7 cellular contexts compared by ENCODE assay signal in the genomic region with DNA sequence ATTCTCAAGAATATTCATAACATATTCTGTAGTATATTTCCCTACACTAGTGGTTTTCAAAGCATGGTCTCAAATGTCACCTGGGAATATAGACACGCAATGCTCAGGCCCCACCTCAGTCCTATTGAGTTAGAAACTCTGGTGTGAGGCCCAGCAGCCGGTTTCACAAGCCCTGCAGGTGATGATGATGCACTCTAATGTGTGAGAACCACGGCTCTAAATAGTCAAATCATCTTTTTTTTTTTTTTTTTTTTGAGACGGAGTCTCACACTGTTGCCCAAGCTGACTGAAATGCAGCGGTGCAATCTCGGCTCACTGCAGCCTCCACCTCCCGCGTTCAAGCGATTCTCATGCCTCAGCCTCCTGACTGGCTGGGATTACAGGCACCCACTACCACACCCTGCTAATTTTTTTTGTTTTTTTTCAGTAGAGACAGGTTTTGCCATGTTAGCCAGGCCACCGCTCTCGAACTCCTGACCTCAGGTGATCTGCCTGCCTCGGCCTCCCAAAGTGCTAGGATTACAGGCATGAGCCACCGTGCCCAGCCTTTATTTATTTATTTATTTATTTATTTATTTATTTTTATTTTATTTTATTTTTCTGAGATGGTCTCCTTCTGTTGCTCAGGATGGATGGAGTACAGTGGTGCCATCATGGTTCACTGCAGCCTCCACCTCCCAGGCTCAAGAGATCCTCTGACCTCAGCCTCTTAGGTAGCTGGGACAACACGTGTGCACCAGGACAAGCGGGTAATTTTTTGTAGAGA. TPM values are rescaled to one million over a fixed set of nuclear protein-coding genes. Genes with fewer than 3 reads are reported as not detected.
"Had no signal": no experiment of that assay in that cellular context is flagged by ENCODE, and none has a peak within 500 bp of the region (broad histone marks: within the 10 kb centered on the region; RNA-seq: fewer than 3 reads in every experiment).

No MANE protein-coding gene starts in this region.

RNA-seq across cellular contexts. Expression of a gene that starts 51.2 kb away (rescaled TPM):
- total RNA-seq: activated CD8-positive, alpha-beta T cell treated with anti-CD3 and anti-CD28 coated beads for 36 hours; activated naive CD8-positive, alpha-beta T cell treated with anti-CD3 and anti-CD28 coated beads for 36 hours; activated T-helper 2 cell treated with anti-CD3 and anti-CD28 coated beads, Interferon-gamma antibody, Interleukin-2, Interleukin-4, amounts not matched to agents 10 μg/mL and 5 μg/mL and 100 μg/mL, durations not matched to agents 14 hours and 24 hours and 36 hours; PC-3; SK-MEL-5 had no signal
- polyA plus RNA-seq: adipose tissue, cardiac muscle cell had no signal
